8 cellular contexts compared by ENCODE assay signal in genomic region chr6:33312361-33313104, GRCh38. TPM values are rescaled to one million over a fixed set of nuclear protein-coding genes. Genes with fewer than 3 reads are reported as not detected.
DNase-seq lines count a peak whose midpoint lies in the region; ATAC-seq and TF ChIP-seq lines count a peak whose summit lies in the region.

No MANE protein-coding gene starts in this region.

- intact Hi-C loops in activated CD4-positive, alpha-beta T cell treated with anti-CD3 and anti-CD28 coated beads for 36 hours (cut with DNase I, micrococcal nuclease) = loop anchor here (1.0 to 10.0 kb wide), 10 partner anchors 13 to 922 kb away; partner anchors contain the start of genes B3GALT4 (in 1 of the 2), CUTA (in 1 of the 2), HMGA1 (in 1 of the 2) and ITPR3 (in 1 of the 2)
- intact Hi-C loops in left colon (cut with DNase I, micrococcal nuclease) = no loop called here

- H3K27me3 Mint-ChIP-seq in HFFc6 (ENCODE audit: insufficient read depth) = peaks cover 5% of the 10 kb centered on the region
- no peaks in the 10 kb centered on the region for H3K27me3 Mint-ChIP-seq in activated CD4-positive, alpha-beta T cell treated with anti-CD3 and anti-CD28 coated beads for 36 hours

- H3K9me3 Mint-ChIP-seq in HFFc6 = no peaks in the 10 kb centered on the region
- no peaks in the 10 kb centered on the region for H3K9me3 Mint-ChIP-seq in activated CD4-positive, alpha-beta T cell treated with anti-CD3 and anti-CD28 coated beads for 36 hours (ENCODE audit: low read depth)

- H3K36me3 Mint-ChIP-seq in HFFc6 (ENCODE audit: low read depth) = peaks cover 17% of the 10 kb centered on the region; the same call in 1 of the 2 replicates
- H3K36me3 Mint-ChIP-seq in activated CD4-positive, alpha-beta T cell treated with anti-CD3 and anti-CD28 coated beads for 36 hours (ENCODE audit: low read depth) = peaks cover 39% of the 10 kb centered on the region

- H3K4me1 Mint-ChIP-seq in HFFc6 (ENCODE audit: low read depth) = peaks cover 39% of the 10 kb centered on the region
- H3K4me1 Mint-ChIP-seq in activated CD4-positive, alpha-beta T cell treated with anti-CD3 and anti-CD28 coated beads for 36 hours = peaks cover 52% of the 10 kb centered on the region

- ATAC-seq in activated CD4-positive, alpha-beta T cell treated with anti-CD3 and anti-CD28 coated beads for 36 hours = peak; percentile 40
- ATAC-seq in left colon = peak; percentile 58
- ATAC-seq in GM18909 (IDR thresholded peaks at IDR 0.05; ENCODE audit: poor library complexity, unreplicated experiment) = no peak

- DNase-seq in COLO668 (lab: John Stamatoyannopoulos, UW; ENCODE audit: unreplicated experiment) = peak; percentile 58
- peak; percentile 55 for DNase-seq in HFFc6
- peak; percentile 90 for DNase-seq in NCI-H2227 (lab: John Stamatoyannopoulos, UW; ENCODE audit: unreplicated experiment)
- DNase-seq in activated CD4-positive, alpha-beta T cell treated with anti-CD3 and anti-CD28 coated beads for 36 hours = peak; percentile 90
- DNase-seq in cerebellum (ENCODE audit: low spot score) = peak; percentile 96
- peak; percentile 87 to 93 for DNase-seq in left colon
- DNase-seq in stimulated activated CD4-positive, alpha-beta T cell treated with anti-CD3 and anti-CD28 coated beads, Interleukin-1b, Interleukin-23, amount 100 ng/mL, for 4 hours (ENCODE audit: low read depth in 2 of 2) = peak; percentile 67 to 75

- POLR2A ChIA-PET in activated CD4-positive, alpha-beta T cell treated with anti-CD3 and anti-CD28 coated beads for 36 hours (lab: Charles Lee) = interaction anchor here (0.6 to 1.0 kb wide), 7 partner anchors 10 to 129 kb away, joined by 3 to 9 read pairs (median 3); partner anchors contain the start of genes B3GALT4 and KIFC1

- no peak for TF ChIP-seq CTCF in HFFc6 (IDR thresholded peaks at IDR 0.05)

- CTCF ChIA-PET in activated CD4-positive, alpha-beta T cell treated with anti-CD3 and anti-CD28 coated beads for 36 hours (lab: Charles Lee) = interaction anchor here (0.6 to 1.4 kb wide), 7 partner anchors 12 to 114 kb away, joined by 3 to 8 read pairs (median 5); partner anchors contain the start of genes RGL2, RPS18 and VPS52

- peak overlapping the region; percentile 98 for H3K4me3 Mint-ChIP-seq in HFFc6
- peak overlapping the region; percentile 99 for H3K4me3 Mint-ChIP-seq in activated CD4-positive, alpha-beta T cell treated with anti-CD3 and anti-CD28 coated beads for 36 hours

- H3K27ac Mint-ChIP-seq in HFFc6 = peak overlapping the region; percentile 98
- H3K27ac Mint-ChIP-seq in activated CD4-positive, alpha-beta T cell treated with anti-CD3 and anti-CD28 coated beads for 36 hours = peak overlapping the region; percentile 98

RNA-seq across cellular contexts. Expression of gene TAPBP, which starts 1.3 kb away (rescaled TPM):
- 100 to 1,000 TPM in 5 of 6 experiments, 10 to 100 TPM in 1; 88.7 to 118 (median 104) TPM for total RNA-seq in HFFc6 (2021; fragmentation: NEBNext Ultra II Directional; extraction: Animal tissue kit (Norgen Biotek cat#: 25700))
- 100 to 1,000 TPM; 164 to 190 TPM for total RNA-seq in activated CD4-positive, alpha-beta T cell treated with anti-CD3 and anti-CD28 coated beads for 36 hours
- total RNA-seq in cerebellum (22.0 TPM), left colon (100 to 1,000 TPM; 229 to 283 TPM)

RNA-seq across cellular contexts. Expression of gene ZBTB22, which starts 5.0 kb away (rescaled TPM):
- total RNA-seq in HFFc6 (2021; fragmentation: NEBNext Ultra II Directional; extraction: Animal tissue kit (Norgen Biotek cat#: 25700)) = 10 to 100 TPM; 15.2 to 19.9 (median 17.0) TPM
- 1 to 10 TPM; 9.0 to 9.9 TPM for total RNA-seq in activated CD4-positive, alpha-beta T cell treated with anti-CD3 and anti-CD28 coated beads for 36 hours
- total RNA-seq in cerebellum (17.7 TPM), left colon (10 to 100 TPM; 19.9 to 21.3 TPM)

RNA-seq across cellular contexts. Expression of gene DAXX, which starts 10.2 kb away (rescaled TPM):
- 10 to 100 TPM; 44.9 to 53.2 (median 50.4) TPM for total RNA-seq in HFFc6 (2021; fragmentation: NEBNext Ultra II Directional; extraction: Animal tissue kit (Norgen Biotek cat#: 25700))
- total RNA-seq in activated CD4-positive, alpha-beta T cell treated with anti-CD3 and anti-CD28 coated beads for 36 hours = 10 to 100 TPM; 66.2 to 75.5 TPM
- total RNA-seq in cerebellum = 15.1 TPM
- total RNA-seq in left colon = 10 to 100 TPM; 33.5 to 35.3 TPM

RNA-seq across cellular contexts. Expression of gene RGL2, which starts 13.8 kb away (rescaled TPM):
- 10 to 100 TPM; 26.7 to 31.6 (median 27.9) TPM for total RNA-seq in HFFc6 (2021; fragmentation: NEBNext Ultra II Directional; extraction: Animal tissue kit (Norgen Biotek cat#: 25700))
- total RNA-seq in activated CD4-positive, alpha-beta T cell treated with anti-CD3 and anti-CD28 coated beads for 36 hours = 10 to 100 TPM; 19.9 to 21.5 TPM
- total RNA-seq in cerebellum (25.3 TPM), left colon (10 to 100 TPM; 21.5 to 35.0 TPM)

RNA-seq across cellular contexts. Expression of gene PFDN6, which starts 23.1 kb away (rescaled TPM):
- 10 to 100 TPM; 52.1 to 73.7 (median 69.7) TPM for total RNA-seq in HFFc6 (2021; fragmentation: NEBNext Ultra II Directional; extraction: Animal tissue kit (Norgen Biotek cat#: 25700))
- 10 to 100 TPM; 65.4 to 96.9 TPM for total RNA-seq in activated CD4-positive, alpha-beta T cell treated with anti-CD3 and anti-CD28 coated beads for 36 hours
- 17.1 TPM for total RNA-seq in cerebellum
- 10 to 100 TPM; 36.8 to 45.7 TPM for total RNA-seq in left colon

Comparison
In these comparisons a context has a peak if more than half of its experiments do, and no peak if none do; other contexts are left out.
1. intact Hi-C loops: an anchor here in activated CD4-positive, alpha-beta T cell treated with anti-CD3 and anti-CD28 coated beads for 36 hours (1.0 to 10.0 kb wide); none called in left colon.